In genomic region chr3:63857311-63857710, GRCh38 we compare ENCODE assay signal across 33 cellular contexts. TPM values are rescaled to one million over a fixed set of nuclear protein-coding genes. Genes with fewer than 3 reads are reported as not detected.
A peak's percentile ranks its signal among the peaks of the same experiment; 100 is the strongest.
DNase-seq lines count a peak whose midpoint lies in the region; ATAC-seq and TF ChIP-seq lines count a peak whose summit lies in the region.
"Had no signal": no experiment of that assay in that cellular context is flagged by ENCODE, and none has a peak within 500 bp of the region (broad histone marks: within the 10 kb centered on the region; RNA-seq: fewer than 3 reads in every experiment).

No MANE protein-coding gene starts in this region.

- no peak overlapping the region for H3K4me3 Mint-ChIP-seq in MCF 10A (ENCODE audit: unreplicated experiment)
- H3K4me3 Mint-ChIP-seq: activated CD8-positive, alpha-beta T cell treated with anti-CD3 and anti-CD28 coated beads, Interleukin-2, amount 10 ng/mL, durations not matched to agents 7 days and 5 days; activated naive CD8-positive, alpha-beta T cell treated with anti-CD3 and anti-CD28 coated beads, Interleukin-2, amount 10 ng/mL, durations not matched to agents 7 days and 5 days; CD4-positive, alpha-beta memory T cell; IgD-negative memory B cell; naive thymus-derived CD4-positive, alpha-beta T cell; stimulated activated naive CD8-positive, alpha-beta T cell treated with anti-CD3 and anti-CD28 coated beads, Interleukin-15, Interleukin-2, amounts not matched to agents 100 ng/mL and 50 ng/mL, for 24 hours had no signal

- H3K4me1 Mint-ChIP-seq in MCF 10A (ENCODE audit: insufficient read depth, unreplicated experiment), result peaks cover 42% of the 10 kb centered on the region

- CTCF ChIA-PET in mammary epithelial cell (lab: Charles Lee; ENCODE audit: low non-redundant PET) (no interaction called here), MCF 10A (lab: Yijun Ruan, JAX) (interaction anchor here (0.6 kb wide), 1 partner anchor 136 kb away, joined by 3 read pairs; no protein-coding TSS in a partner anchor)

- H3K79me2 ChIP-seq in mammary epithelial cell (ENCODE audit: insufficient read depth, low read length), result peaks cover 96% of the 10 kb centered on the region

- H3K9me3 ChIP-seq in mammary epithelial cell (replicated peaks; ENCODE audit: insufficient read depth, low read length), result no peaks in the 10 kb centered on the region
- H3K9me3 ChIP-seq in gastrocnemius medialis, result no peaks in the 10 kb centered on the region
- H3K9me3 ChIP-seq: psoas muscle had no signal

- H3K27ac Mint-ChIP-seq in MCF 10A (ENCODE audit: low read depth, unreplicated experiment), result no peak overlapping the region
- H3K27ac Mint-ChIP-seq: activated CD8-positive, alpha-beta T cell treated with anti-CD3 and anti-CD28 coated beads, Interleukin-2, amount 10 ng/mL, durations not matched to agents 7 days and 5 days; activated naive CD8-positive, alpha-beta T cell treated with anti-CD3 and anti-CD28 coated beads, Interleukin-2, amount 10 ng/mL, durations not matched to agents 7 days and 5 days; brain; IgD-negative memory B cell; stimulated activated naive CD8-positive, alpha-beta T cell treated with anti-CD3 and anti-CD28 coated beads, Interleukin-15, Interleukin-2, amounts not matched to agents 100 ng/mL and 50 ng/mL, for 24 hours had no signal

- no peaks in the 10 kb centered on the region for H4K20me1 ChIP-seq in mammary epithelial cell (ENCODE audit: insufficient read depth, low read length)

- POLR2A ChIA-PET in MCF 10A (lab: Yijun Ruan, JAX), result no interaction called here

- H3K4me2 ChIP-seq in mammary epithelial cell (ENCODE audit: insufficient read depth, low read depth, low read length), result peak overlapping the region; percentile 61

- no peak overlapping the region for H2AFZ ChIP-seq in mammary epithelial cell (ENCODE audit: low read depth, low read length)

- H3K9ac ChIP-seq in mammary epithelial cell (ENCODE audit: insufficient read depth, low read length), result no peak overlapping the region

- ATAC-seq in gastrocnemius medialis, result no peak
- ATAC-seq: activated CD8-positive, alpha-beta T cell treated with anti-CD3 and anti-CD28 coated beads, Interleukin-2, amount 10 ng/mL, durations not matched to agents 7 days and 5 days; left lobe of liver; naive thymus-derived CD4-positive, alpha-beta T cell; psoas muscle; Right ventricle myocardium inferior had no signal

- no peaks in the 10 kb centered on the region for H3K9me3 Mint-ChIP-seq in MCF 10A (ENCODE audit: unreplicated experiment)
- H3K9me3 Mint-ChIP-seq: activated naive CD8-positive, alpha-beta T cell treated with anti-CD3 and anti-CD28 coated beads, Interleukin-2, amount 10 ng/mL, durations not matched to agents 7 days and 5 days; brain; CD4-positive, alpha-beta memory T cell; IgD-negative memory B cell; naive thymus-derived CD4-positive, alpha-beta T cell; stimulated activated naive CD8-positive, alpha-beta T cell treated with anti-CD3 and anti-CD28 coated beads, Interleukin-15, Interleukin-2, amounts not matched to agents 100 ng/mL and 50 ng/mL, for 24 hours had no signal

- BruUV-seq in mammary epithelial cell (replicated peaks; lab: Mats Ljungman, UMichigan), result no TSS peak
- BruUV-seq in MCF 10A (replicated peaks; lab: Mats Ljungman, UMichigan), result no TSS peak

- no peak overlapping the region for H3K27ac ChIP-seq in mammary epithelial cell (ENCODE audit: insufficient read depth, low read depth, low read length)
- H3K27ac ChIP-seq in gastrocnemius medialis, result no peak overlapping the region
- H3K27ac ChIP-seq: psoas muscle had no signal

- DNase-seq in mammary epithelial cell (peak; percentile 3), MCF 10A (ENCODE audit: unreplicated experiment) (no peak), astrocyte of the hippocampus (ENCODE audit: low read depth, low spot score) (peak; percentile 53), glomerular visceral epithelial cell (ENCODE audit: extremely low spot score) (peak; percentile 21), amygdala (lab: John Stamatoyannopoulos, UW) (no peak), NCI-H1694 (lab: John Stamatoyannopoulos, UW) (no peak), gastrocnemius medialis (no peak)
- no peak for DNase-seq in stimulated activated naive CD4-positive, alpha-beta T cell treated with Interleukin-2 at 50 U/mL for 16 hours (lab: John Stamatoyannopoulos, UW)
- DNase-seq: 8988T; activated CD8-positive, alpha-beta T cell treated with anti-CD3 and anti-CD28 coated beads, Interleukin-2, amount 10 ng/mL, durations not matched to agents 7 days and 5 days; activated effector memory CD4-positive, alpha-beta T cell treated with anti-CD3 and anti-CD28 coated beads, Interleukin-2, amount 50 U/mL, for 16 hours; activated naive CD8-positive, alpha-beta T cell treated with anti-CD3 and anti-CD28 coated beads, Interleukin-2, amount 10 ng/mL, durations not matched to agents 7 days and 5 days; activated T-cell treated with anti-CD3 and anti-CD28 coated beads for 4 hours; CD4-positive, alpha-beta memory T cell; DMS 273 treated with DMSO at 0.1 percent for 48 hours; effector CD4-positive, alpha-beta T cell; erythroblast; foreskin fibroblast; H7; naive thymus-derived CD4-positive, alpha-beta T cell; NCI-H1417; occipital lobe; psoas muscle; T-helper 2 cell had no signal

- H3K4me1 ChIP-seq in mammary epithelial cell (ENCODE audit: insufficient read depth, low read length) (peaks cover 27% of the 10 kb centered on the region), gastrocnemius medialis (peaks cover 8 to 10% of the 10 kb centered on the region in 2 donors)

- H3K36me3 Mint-ChIP-seq in MCF 10A (ENCODE audit: insufficient read depth, unreplicated experiment), result peaks cover 12% of the 10 kb centered on the region

- no peak for TF ChIP-seq POLR2A in gastrocnemius medialis (IDR thresholded peaks at IDR 0.05)

- no peaks in the 10 kb centered on the region for H3K27me3 Mint-ChIP-seq in MCF 10A (ENCODE audit: insufficient read depth, unreplicated experiment)
- H3K27me3 Mint-ChIP-seq: activated naive CD8-positive, alpha-beta T cell treated with anti-CD3 and anti-CD28 coated beads, Interleukin-2, amount 10 ng/mL, durations not matched to agents 7 days and 5 days; brain; CD4-positive, alpha-beta memory T cell; IgD-negative memory B cell; naive thymus-derived CD4-positive, alpha-beta T cell; stimulated activated naive CD8-positive, alpha-beta T cell treated with anti-CD3 and anti-CD28 coated beads, Interleukin-15, Interleukin-2, amounts not matched to agents 100 ng/mL and 50 ng/mL, for 24 hours had no signal

- TF ChIP-seq CTCF in mammary epithelial cell (conservative IDR thresholded peaks at IDR 0.05 in 1 of 2, IDR thresholded peaks at IDR 0.05 in 1 of 2; ENCODE audit: extremely low read depth in 1 of 2, insufficient read depth in 1 of 2, low read depth in 1 of 2, low read length in 2 of 2) (no peak), MCF 10A (IDR thresholded peaks at IDR 0.05; ENCODE audit: unreplicated experiment) (no peak), gastrocnemius medialis (IDR thresholded peaks at IDR 0.05 in 4 of 5, conservative IDR thresholded peaks at IDR 0.05 in 1 of 5) (no peak)

- intact Hi-C loops in mammary epithelial cell (cut with micrococcal nuclease), result no loop called here
- intact Hi-C loops in MCF 10A (cut with micrococcal nuclease), result no loop called here
- intact Hi-C loops in gastrocnemius medialis (cut with DNase I; ENCODE audit: low total_unique reads), result no loop called here

- H3K4me3 ChIP-seq in mammary epithelial cell (replicated peaks in 1 of 3; ENCODE audit: insufficient read depth in 1 of 3, low read depth in 2 of 3, low read length in 3 of 3), result no peak overlapping the region
- H3K4me3 ChIP-seq in gastrocnemius medialis, result no peak overlapping the region
- H3K4me3 ChIP-seq: psoas muscle had no signal

- 43% methylated on average over 2 of the region's 2 CpGs for WGBS in mammary epithelial cell (ENCODE audit: low coverage, missing lambda C conversion rate)

- dilution Hi-C loops in mammary epithelial cell (cut with HindIII; ENCODE audit: low sequenced_read_pairs), result no loop called here

- in situ Hi-C loops in mammary epithelial cell (cut with MboI; ENCODE audit: low sequenced_read_pairs in 2 of 2), result no loop called here
- in situ Hi-C loops in gastrocnemius medialis (cut with MboI; ENCODE audit: low sequenced_read_pairs in 4 of 4), result no loop called here

- H3K27me3 ChIP-seq in mammary epithelial cell (ENCODE audit: insufficient read depth, low read length) (no peaks in the 10 kb centered on the region), gastrocnemius medialis (no peaks in the 10 kb centered on the region)

- peaks cover 2% of the 10 kb centered on the region for H3K36me3 ChIP-seq in mammary epithelial cell (ENCODE audit: insufficient read depth, low read length)
- H3K36me3 ChIP-seq in gastrocnemius medialis, result no peaks in the 10 kb centered on the region

RNA-seq across cellular contexts. Expression of gene THOC7, which starts 6.3 kb away (rescaled TPM):
- 10 to 100 TPM; 34.5 to 87.5 TPM for total RNA-seq in mammary epithelial cell
- polyA plus RNA-seq in mammary epithelial cell, result 59.8 TPM
- 76.3 TPM for polyA minus RNA-seq in mammary epithelial cell
- total RNA-seq in MCF 10A (2022), result 117 and 123 TPM in 2 replicates
- 10 to 100 TPM; 52.0 to 74.8 (median 67.6) TPM for total RNA-seq in gastrocnemius medialis

RNA-seq across cellular contexts. Expression of gene ATXN7, which starts 6.4 kb away (rescaled TPM):
- total RNA-seq in mammary epithelial cell, result 10 to 100 TPM; 21.2 to 30.5 TPM
- polyA plus RNA-seq in mammary epithelial cell, result 10.1 TPM
- 38.2 TPM for polyA minus RNA-seq in mammary epithelial cell
- total RNA-seq in MCF 10A (2022), result 29.2 and 36.7 TPM in 2 replicates
- total RNA-seq in gastrocnemius medialis, result 10 to 100 TPM; 14.5 to 27.4 (median 23.7) TPM

RNA-seq across cellular contexts. Expression of gene C3orf49, which starts 38.2 kb away (rescaled TPM):
- total RNA-seq in mammary epithelial cell (not detected), MCF 10A (2022) (not detected in 2 replicates), gastrocnemius medialis (not detected)
- polyA plus RNA-seq in mammary epithelial cell, result not detected
- not detected for polyA minus RNA-seq in mammary epithelial cell
- total RNA-seq: activated CD8-positive, alpha-beta T cell treated with anti-CD3 and anti-CD28 coated beads, Interleukin-2, amount 10 ng/mL, durations not matched to agents 7 days and 5 days; activated naive CD8-positive, alpha-beta T cell treated with anti-CD3 and anti-CD28 coated beads, Interleukin-2, amount 10 ng/mL, durations not matched to agents 7 days and 5 days; CD4-positive, alpha-beta memory T cell; chondrocyte; G401; H7; left lobe of liver; naive thymus-derived CD4-positive, alpha-beta T cell; occipital lobe; psoas muscle; Right ventricle myocardium inferior; skeletal muscle tissue had no signal
- polyA plus RNA-seq: CD4-positive, alpha-beta memory T cell; IgD-negative memory B cell; naive thymus-derived CD4-positive, alpha-beta T cell had no signal

RNA-seq across cellular contexts. Expression of gene SCAANT1, which starts 54.9 kb away (rescaled TPM):
- total RNA-seq in mammary epithelial cell (not detected), MCF 10A (2022) (not detected in 2 replicates), gastrocnemius medialis (not detected)
- not detected for polyA plus RNA-seq in mammary epithelial cell
- not detected for polyA minus RNA-seq in mammary epithelial cell
- total RNA-seq: activated CD8-positive, alpha-beta T cell treated with anti-CD3 and anti-CD28 coated beads, Interleukin-2, amount 10 ng/mL, durations not matched to agents 7 days and 5 days; CD4-positive, alpha-beta memory T cell; chondrocyte; G401; H7; left lobe of liver; naive thymus-derived CD4-positive, alpha-beta T cell; occipital lobe; psoas muscle; Right ventricle myocardium inferior; skeletal muscle tissue had no signal
- polyA plus RNA-seq: CD4-positive, alpha-beta memory T cell; IgD-negative memory B cell; naive thymus-derived CD4-positive, alpha-beta T cell; psoas muscle; thymus had no signal

Comparison
In these comparisons a context has a peak if more than half of its experiments do, and no peak if none do; other contexts are left out.
1. DNase-seq: peak in mammary epithelial cell (single experiment), astrocyte of the hippocampus (single experiment) and glomerular visceral epithelial cell (single experiment); none in MCF 10A (single experiment), stimulated activated naive CD4-positive, alpha-beta T cell treated with Interleukin-2 at 50 U/mL for 16 hours (single experiment), amygdala (0 of 56), NCI-H1694 (single experiment) and gastrocnemius medialis (0 of 2).